10 cellular contexts compared by ENCODE assay signal in the genomic region with DNA sequence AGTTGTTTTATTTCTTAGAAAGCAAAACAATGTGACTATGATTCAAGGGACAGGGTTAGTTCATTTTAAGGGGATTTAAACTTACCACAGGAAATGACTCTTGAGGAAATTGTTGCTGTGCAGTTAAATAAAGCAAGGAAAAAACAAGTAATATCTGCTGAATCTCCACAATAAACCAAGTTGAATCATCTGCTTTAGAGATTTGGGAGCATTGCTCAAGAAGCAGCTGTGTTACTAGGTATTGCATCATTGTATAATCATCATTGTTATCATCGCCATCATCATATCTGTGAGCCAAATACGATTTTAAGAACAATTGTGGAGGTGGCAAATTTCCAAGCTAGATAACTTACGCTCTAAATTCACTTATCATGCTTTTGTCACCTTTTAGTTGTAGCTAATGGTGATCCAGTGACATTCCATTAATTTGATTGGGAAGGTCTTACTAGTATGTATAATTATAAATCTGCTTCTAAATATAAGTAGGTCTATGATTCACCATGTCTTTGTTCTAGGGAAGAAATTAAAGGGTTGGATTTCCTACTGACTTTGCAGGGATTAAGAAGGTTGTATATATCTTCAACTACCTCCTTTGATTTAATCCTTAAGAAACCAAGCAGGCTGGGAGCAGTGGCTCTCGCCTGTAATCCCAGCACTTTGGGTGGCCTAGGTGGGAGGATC. TPM values are rescaled to one million over a fixed set of nuclear protein-coding genes. Genes with fewer than 3 reads are reported as not detected.
DNase-seq lines count a peak whose midpoint lies in the region; ATAC-seq and TF ChIP-seq lines count a peak whose summit lies in the region.
"Had no signal": no experiment of that assay in that cellular context is flagged by ENCODE, and none has a peak within 500 bp of the region (broad histone marks: within the 10 kb centered on the region; RNA-seq: fewer than 3 reads in every experiment).

No MANE protein-coding gene starts in this region.

- H3K36me3 Mint-ChIP-seq in osteocyte (ENCODE audit: unreplicated experiment): no peaks in the 10 kb centered on the region

- H3K4me1 ChIP-seq in HAP-1: no peaks in the 10 kb centered on the region; the same call in 1 of the 2 replicates

- TF ChIP-seq CTCF in osteocyte (IDR thresholded peaks at IDR 0.05): no peak

- peak overlapping the region; percentile 62 for H3K27ac Mint-ChIP-seq in osteocyte (ENCODE audit: unreplicated experiment)

- in situ Hi-C loops in HAP-1 (cut with MboI; ENCODE audit: low sequenced_read_pairs): no loop called here

- no peaks in the 10 kb centered on the region for H3K36me3 ChIP-seq in HAP-1 (replicated peaks)

- ATAC-seq in GM21528 (IDR thresholded peaks at IDR 0.05; ENCODE audit: low FRiP score, unreplicated experiment): no peak
- ATAC-seq: Panc1 had no signal

- H3K27me3 ChIP-seq in HAP-1 (ENCODE audit: low read depth): no peaks in the 10 kb centered on the region; the same call in 1 of the 2 replicates

- no peaks in the 10 kb centered on the region for H3K9me3 ChIP-seq in HAP-1

- H3K9me3 Mint-ChIP-seq in osteocyte (ENCODE audit: unreplicated experiment): no peaks in the 10 kb centered on the region

- H3K4me1 Mint-ChIP-seq in osteocyte (ENCODE audit: unreplicated experiment): peaks cover 35% of the 10 kb centered on the region

- H3K4me3 Mint-ChIP-seq in osteocyte (ENCODE audit: unreplicated experiment): no peak overlapping the region

- no peak overlapping the region for H3K4me3 ChIP-seq in HAP-1

- peak; percentile 83 for DNase-seq in GM03348 (ENCODE audit: low spot score)
- peak; percentile 67 for DNase-seq in NOMO-1 treated with DMSO at 0.1 percent for 48 hours (lab: John Stamatoyannopoulos, UW; ENCODE audit: unreplicated experiment)
- peak; percentile 89 for DNase-seq in dedifferentiated amniotic fluid mesenchymal stem cell (ENCODE audit: extremely low spot score)
- DNase-seq in osteocyte (ENCODE audit: extremely low spot score, unreplicated experiment): no peak
- no peak for DNase-seq in HAP-1 (ENCODE audit: low spot score in 2 of 2)
- DNase-seq in NCI-H1694 (lab: John Stamatoyannopoulos, UW): no peak
- no peak for DNase-seq in stimulated activated naive CD4-positive, alpha-beta T cell (lab: John Stamatoyannopoulos, UW)
- DNase-seq: islet precursor cell had no signal

- no peaks in the 10 kb centered on the region for H3K27me3 Mint-ChIP-seq in osteocyte (ENCODE audit: unreplicated experiment)

RNA-seq across cellular contexts. Expression of a gene that starts 19.9 kb away (rescaled TPM):
- not detected in 2 replicates for total RNA-seq in osteocyte

RNA-seq across cellular contexts. Expression of a gene that starts 35.7 kb away (rescaled TPM):
- not detected in 2 replicates for total RNA-seq in osteocyte

RNA-seq across cellular contexts. Expression of a gene that starts 37.5 kb away (rescaled TPM):
- not detected in 2 replicates for total RNA-seq in osteocyte

RNA-seq across cellular contexts. Expression of a gene that starts 54.9 kb away (rescaled TPM):
- not detected in 2 replicates for total RNA-seq in osteocyte

Comparison
In these comparisons a context has a peak if more than half of its experiments do, and no peak if none do; other contexts are left out.
1. DNase-seq: peak in GM03348 (single experiment), NOMO-1 treated with DMSO at 0.1 percent for 48 hours (single experiment) and dedifferentiated amniotic fluid mesenchymal stem cell (single experiment); none in osteocyte (single experiment), HAP-1 (0 of 2), NCI-H1694 (single experiment) and stimulated activated naive CD4-positive, alpha-beta T cell (0 of 6).